2 cellular contexts compared by ENCODE assay signal in the genomic region with DNA sequence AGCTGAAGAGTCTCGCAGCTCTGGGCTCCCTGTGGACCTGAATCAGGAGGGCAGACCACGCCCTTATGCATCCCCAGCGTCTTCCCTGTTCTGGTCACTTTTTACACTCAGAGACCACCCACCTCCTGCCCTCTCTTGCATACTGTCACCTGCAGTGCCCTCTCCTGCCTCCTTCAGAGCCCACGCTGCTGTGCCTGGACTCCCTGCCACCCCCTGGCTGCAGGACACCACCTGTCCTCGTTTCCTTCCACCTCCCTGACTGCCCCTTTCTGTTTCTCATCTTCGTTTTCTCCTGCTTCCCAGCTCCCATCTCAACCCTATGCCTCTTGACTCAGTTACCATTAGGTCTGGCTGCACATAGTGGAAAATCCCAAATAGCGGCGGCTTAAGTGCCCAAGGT.
TF ChIP-seq lines count a peak whose summit lies in the region.

No MANE protein-coding gene starts in this region.

TF ChIP-seq in HCT116, 20 proteins besides CTCF, POLR2A, EP300 and RAD21:
- TF ChIP-seq ZNF274 (IDR thresholded peaks at IDR 0.05; ENCODE audit: low read depth, low read length), result no peak
- no peak for TF ChIP-seq JUND (IDR thresholded peaks at IDR 0.05)
- no peak for TF ChIP-seq POLR2AphosphoS5 (IDR thresholded peaks at IDR 0.05; ENCODE audit: low read depth, low read length)
- no peak for TF ChIP-seq ELF1 (IDR thresholded peaks at IDR 0.05; ENCODE audit: borderline replicate concordance, low read depth)
- TF ChIP-seq SRF (IDR thresholded peaks at IDR 0.05; ENCODE audit: low read depth), result no peak
- TF ChIP-seq, protein P1, sequence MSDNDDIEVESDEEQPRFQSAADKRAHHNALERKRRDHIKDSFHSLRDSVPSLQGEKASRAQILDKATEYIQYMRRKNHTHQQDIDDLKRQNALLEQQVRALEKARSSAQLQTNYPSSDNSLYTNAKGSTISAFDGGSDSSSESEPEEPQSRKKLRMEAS (IDR thresholded peaks at IDR 0.05), result no peak
- TF ChIP-seq EGR1 (IDR thresholded peaks at IDR 0.05; ENCODE audit: low read depth), result no peak
- TF ChIP-seq SP1 (IDR thresholded peaks at IDR 0.05; ENCODE audit: low read depth), result no peak
- TF ChIP-seq EZH2 (IDR thresholded peaks at IDR 0.05), result no peak
- TF ChIP-seq TCF7L2 (IDR thresholded peaks at IDR 0.05; ENCODE audit: borderline replicate concordance, extremely low read depth, insufficient read depth, insufficient read length), result no peak
- no peak for TF ChIP-seq FOSL1 (IDR thresholded peaks at IDR 0.05; ENCODE audit: low read depth)
- TF ChIP-seq, protein P2, sequence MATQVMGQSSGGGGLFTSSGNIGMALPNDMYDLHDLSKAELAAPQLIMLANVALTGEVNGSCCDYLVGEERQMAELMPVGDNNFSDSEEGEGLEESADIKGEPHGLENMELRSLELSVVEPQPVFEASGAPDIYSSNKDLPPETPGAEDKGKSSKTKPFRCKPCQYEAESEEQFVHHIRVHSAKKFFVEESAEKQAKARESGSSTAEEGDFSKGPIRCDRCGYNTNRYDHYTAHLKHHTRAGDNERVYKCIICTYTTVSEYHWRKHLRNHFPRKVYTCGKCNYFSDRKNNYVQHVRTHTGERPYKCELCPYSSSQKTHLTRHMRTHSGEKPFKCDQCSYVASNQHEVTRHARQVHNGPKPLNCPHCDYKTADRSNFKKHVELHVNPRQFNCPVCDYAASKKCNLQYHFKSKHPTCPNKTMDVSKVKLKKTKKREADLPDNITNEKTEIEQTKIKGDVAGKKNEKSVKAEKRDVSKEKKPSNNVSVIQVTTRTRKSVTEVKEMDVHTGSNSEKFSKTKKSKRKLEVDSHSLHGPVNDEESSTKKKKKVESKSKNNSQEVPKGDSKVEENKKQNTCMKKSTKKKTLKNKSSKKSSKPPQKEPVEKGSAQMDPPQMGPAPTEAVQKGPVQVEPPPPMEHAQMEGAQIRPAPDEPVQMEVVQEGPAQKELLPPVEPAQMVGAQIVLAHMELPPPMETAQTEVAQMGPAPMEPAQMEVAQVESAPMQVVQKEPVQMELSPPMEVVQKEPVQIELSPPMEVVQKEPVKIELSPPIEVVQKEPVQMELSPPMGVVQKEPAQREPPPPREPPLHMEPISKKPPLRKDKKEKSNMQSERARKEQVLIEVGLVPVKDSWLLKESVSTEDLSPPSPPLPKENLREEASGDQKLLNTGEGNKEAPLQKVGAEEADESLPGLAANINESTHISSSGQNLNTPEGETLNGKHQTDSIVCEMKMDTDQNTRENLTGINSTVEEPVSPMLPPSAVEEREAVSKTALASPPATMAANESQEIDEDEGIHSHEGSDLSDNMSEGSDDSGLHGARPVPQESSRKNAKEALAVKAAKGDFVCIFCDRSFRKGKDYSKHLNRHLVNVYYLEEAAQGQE (IDR thresholded peaks at IDR 0.05; ENCODE audit: low read depth), result no peak

TF ChIP-seq in IMR-90, 13 proteins besides CTCF, POLR2A, EP300 and RAD21:
- TF ChIP-seq SMC3 (IDR thresholded peaks at IDR 0.05; ENCODE audit: low read depth, low read length) (no peak), RCOR1 (IDR thresholded peaks at IDR 0.05; ENCODE audit: insufficient replicate concordance, low read length) (no peak), MAZ (IDR thresholded peaks at IDR 0.05; ENCODE audit: borderline replicate concordance, low read depth, low read length) (no peak), MAFK (IDR thresholded peaks at IDR 0.05; ENCODE audit: low read depth, low read length) (no peak), CHD1 (IDR thresholded peaks at IDR 0.05; ENCODE audit: low read depth, low read length) (no peak), ELK1 (IDR thresholded peaks at IDR 0.05; ENCODE audit: borderline replicate concordance, low read depth, low read length) (no peak), RFX5 (IDR thresholded peaks at IDR 0.05; ENCODE audit: low read depth, low read length) (no peak), CEBPB (IDR thresholded peaks at IDR 0.05; ENCODE audit: low read depth, low read length) (no peak), NFE2L2 (IDR thresholded peaks at IDR 0.05; ENCODE audit: low read depth, low read length) (no peak), USF2 (IDR thresholded peaks at IDR 0.05; ENCODE audit: low read depth, low read length) (no peak)
